ENCODE assay signal across 1 cellular context in genomic region chr17:43216762-43217613, GRCh38.
TF ChIP-seq lines count a peak whose summit lies in the region.

No MANE protein-coding gene starts in this region.

TF ChIP-seq in HepG2, 621 proteins besides CTCF, POLR2A, EP300 and RAD21 (continued from another document and continues in another):
- no peak for TF ChIP-seq ZBTB14 (CRISPR knock-in tag; IDR thresholded peaks at IDR 0.05)
- TF ChIP-seq CBX1 (IDR thresholded peaks at IDR 0.05; ENCODE audit: low read depth): peak; percentile 59
- peak; percentile 80 for TF ChIP-seq YY1 (IDR thresholded peaks at IDR 0.05; ENCODE audit: insufficient read depth, insufficient replicate concordance, low read depth, low read length)
- peak; percentile 70; the same call in 1 of the 2 replicates for TF ChIP-seq ZSCAN25 (CRISPR knock-in tag; IDR thresholded peaks at IDR 0.05)
- TF ChIP-seq ZNF839 (CRISPR knock-in tag; IDR thresholded peaks at IDR 0.05; ENCODE audit: borderline replicate concordance): peak; percentile 59; the same call in 1 of the 2 replicates
- TF ChIP-seq PCBP1 (IDR thresholded peaks at IDR 0.05; ENCODE audit: borderline replicate concordance, low read depth, low read length): no peak
- TF ChIP-seq ZNF576 (CRISPR knock-in tag; IDR thresholded peaks at IDR 0.05): no peak
- 0 out of 2 replicates have a peak, but pooled peaks have one; percentile 37 for TF ChIP-seq ZNF644 (CRISPR knock-in tag; IDR thresholded peaks at IDR 0.05; ENCODE audit: low read depth)
- TF ChIP-seq HBP1 (CRISPR knock-in tag; IDR thresholded peaks at IDR 0.05; ENCODE audit: low read depth): no peak; the same call in 1 of the 2 replicates
- peak; percentile 79; the same call in 1 of the 2 replicates for TF ChIP-seq ZNF790 (CRISPR knock-in tag; IDR thresholded peaks at IDR 0.05; ENCODE audit: borderline replicate concordance)
- TF ChIP-seq ZNF574 (CRISPR knock-in tag; IDR thresholded peaks at IDR 0.05): peak; percentile 15
- TF ChIP-seq HOXA9 (CRISPR knock-in tag; IDR thresholded peaks at IDR 0.05; ENCODE audit: borderline replicate concordance): no peak
- TF ChIP-seq MATR3 (CRISPR knock-in tag; IDR thresholded peaks at IDR 0.05): no peak
- 0 out of 2 replicates have a peak, but pooled peaks have one; percentile 16 for TF ChIP-seq TBX3 (IDR thresholded peaks at IDR 0.05; ENCODE audit: borderline replicate concordance)
- peak; percentile 27; the same call in 1 of the 2 replicates for TF ChIP-seq KLF13 (CRISPR knock-in tag; IDR thresholded peaks at IDR 0.05)
- peak; percentile 84 for TF ChIP-seq XRCC5 (optimal IDR thresholded peaks at IDR 0.05; ENCODE audit: low read length)
- 0 out of 2 replicates have a peak, but pooled peaks have one; percentile 40 for TF ChIP-seq JUNB (CRISPR knock-in tag; IDR thresholded peaks at IDR 0.05; ENCODE audit: borderline replicate concordance)
- 0 out of 2 replicates have a peak, but pooled peaks have one; percentile 12 for TF ChIP-seq ZBTB42 (CRISPR knock-in tag; IDR thresholded peaks at IDR 0.05)
- TF ChIP-seq SIX1 (CRISPR knock-in tag; IDR thresholded peaks at IDR 0.05; ENCODE audit: borderline replicate concordance): peak; percentile 26; the same call in 1 of the 2 replicates
- TF ChIP-seq ATRX (CRISPR knock-in tag; IDR thresholded peaks at IDR 0.05; ENCODE audit: borderline replicate concordance): no peak
- TF ChIP-seq BCL6 (CRISPR knock-in tag; IDR thresholded peaks at IDR 0.05): peak; percentile 63
- peak; percentile 19; the same call in 1 of the 2 replicates for TF ChIP-seq ZNF329 (CRISPR knock-in tag; IDR thresholded peaks at IDR 0.05; ENCODE audit: low read depth)
- peak; percentile 68; the same call in 1 of the 2 replicates for TF ChIP-seq SIN3A (IDR thresholded peaks at IDR 0.05; ENCODE audit: borderline replicate concordance, low read depth, low read length)
- no peak for TF ChIP-seq GTF3A (CRISPR knock-in tag; conservative IDR thresholded peaks at IDR 0.05)
- TF ChIP-seq CBX2 (IDR thresholded peaks at IDR 0.05; ENCODE audit: low read depth, low read length): no peak
- TF ChIP-seq CBX2 (CRISPR knock-in tag; IDR thresholded peaks at IDR 0.05; ENCODE audit: low read depth): no peak
- peak; percentile 88 for TF ChIP-seq ZFP91 (CRISPR knock-in tag; IDR thresholded peaks at IDR 0.05; ENCODE audit: borderline replicate concordance)
- TF ChIP-seq ATF3 (CRISPR knock-in tag; IDR thresholded peaks at IDR 0.05): no peak
- no peak for TF ChIP-seq ZNF33B (CRISPR knock-in tag; IDR thresholded peaks at IDR 0.05)
- TF ChIP-seq ZNF746 (CRISPR knock-in tag; IDR thresholded peaks at IDR 0.05): peak; percentile 73; the same call in 1 of the 2 replicates
- peak; percentile 93 for TF ChIP-seq ZBTB20 (CRISPR knock-in tag; IDR thresholded peaks at IDR 0.05; ENCODE audit: borderline replicate concordance, low read depth)
- TF ChIP-seq ZNF567 (CRISPR knock-in tag; IDR thresholded peaks at IDR 0.05; ENCODE audit: borderline replicate concordance): peak; percentile 30; the same call in 1 of the 2 replicates
- no peak; the same call in 1 of the 2 replicates for TF ChIP-seq ZNF382 (CRISPR knock-in tag; IDR thresholded peaks at IDR 0.05; ENCODE audit: borderline replicate concordance)
- peak; percentile 98; the same call in 1 of the 2 replicates for TF ChIP-seq ZBTB46 (CRISPR knock-in tag; IDR thresholded peaks at IDR 0.05; ENCODE audit: borderline replicate concordance)
- peak; percentile 73; the same call in 1 of the 2 replicates for TF ChIP-seq AHDC1 (CRISPR knock-in tag; IDR thresholded peaks at IDR 0.05; ENCODE audit: borderline replicate concordance)
- no peak; the same call in 1 of the 2 replicates for TF ChIP-seq ZSCAN21 (CRISPR knock-in tag; IDR thresholded peaks at IDR 0.05; ENCODE audit: borderline replicate concordance)
- TF ChIP-seq TGIF2 (CRISPR knock-in tag; IDR thresholded peaks at IDR 0.05): peak; percentile 28; the same call in 1 of the 2 replicates
- no peak for TF ChIP-seq PHF20 (CRISPR knock-in tag; IDR thresholded peaks at IDR 0.05)
- no peak for TF ChIP-seq SYNCRIP (IDR thresholded peaks at IDR 0.05; ENCODE audit: insufficient read depth, low read depth, low read length)
- TF ChIP-seq AGO2 (optimal IDR thresholded peaks at IDR 0.05; ENCODE audit: low read depth, low read length): peak; percentile 12
- TF ChIP-seq ETS1 (CRISPR knock-in tag; IDR thresholded peaks at IDR 0.05): no peak
